ENCODE assay signal across 13 cellular contexts in the genomic region with DNA sequence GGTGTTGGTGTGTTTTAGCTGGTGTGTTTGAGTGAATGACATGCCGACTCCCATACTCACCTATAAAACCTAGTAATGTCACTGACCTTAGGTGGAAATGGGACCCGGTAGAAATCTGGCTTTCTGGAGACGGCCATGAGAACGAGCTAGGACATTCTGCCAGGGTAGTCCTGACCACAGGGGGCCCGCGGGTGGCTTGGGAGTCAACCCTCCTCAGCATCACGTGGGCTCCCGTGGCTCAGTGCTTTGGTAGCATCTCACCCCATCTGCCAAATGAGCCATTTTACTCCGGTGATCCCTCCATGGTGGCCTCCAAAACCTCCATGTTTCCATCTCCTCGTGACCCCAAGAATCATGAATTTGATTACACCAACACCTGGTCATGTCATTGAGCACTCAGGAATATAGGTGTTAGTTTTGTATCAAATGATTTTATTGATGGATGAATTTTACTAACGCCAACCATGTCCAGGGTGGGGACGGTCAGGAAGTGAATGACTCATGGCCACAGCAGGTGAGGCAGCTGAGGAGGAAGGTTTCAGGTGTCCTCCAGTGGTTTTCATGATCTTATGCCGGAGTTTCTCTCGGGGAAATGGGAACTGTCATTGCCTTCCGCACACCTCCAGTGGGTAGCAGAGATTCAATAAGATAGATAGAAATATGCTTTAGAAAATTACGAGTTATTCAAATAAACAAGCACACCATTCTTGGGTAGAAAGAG.
"Had no signal": no experiment of that assay in that cellular context is flagged by ENCODE, and none has a peak within 500 bp of the region (broad histone marks: within the 10 kb centered on the region; RNA-seq: fewer than 3 reads in every experiment).

No MANE protein-coding gene starts in this region.

- H3K27ac ChIP-seq: epithelial cell of prostate, esophagus muscularis mucosa, gastrocnemius medialis, heart right ventricle, stomach, thyroid gland had no signal

- H3K9me3 ChIP-seq: esophagus muscularis mucosa, gastrocnemius medialis, heart right ventricle, stomach, thyroid gland had no signal

- H3K4me3 ChIP-seq: esophagus muscularis mucosa, gastrocnemius medialis, heart right ventricle, stomach, thyroid gland had no signal

- H3K4me1 ChIP-seq: thyroid gland had no signal

- DNase-seq: effector memory CD8-positive, alpha-beta T cell; gastrocnemius medialis; heart right ventricle; mesendoderm; naive thymus-derived CD4-positive, alpha-beta T cell; nephron progenitor cell; small intestine; stimulated activated CD4-positive, alpha-beta T cell treated with anti-CD3 and anti-CD28 coated beads, Interleukin-12 subunit alpha, Interleukin-12 subunit beta, amount 100 ng/mL, for 4 hours; stimulated activated naive CD4-positive, alpha-beta T cell; thyroid gland had no signal

- ATAC-seq: effector memory CD8-positive, alpha-beta T cell; gastrocnemius medialis; heart right ventricle; naive thymus-derived CD4-positive, alpha-beta T cell had no signal

- H3K27me3 ChIP-seq: heart right ventricle, stomach, thyroid gland had no signal

- H3K36me3 ChIP-seq: esophagus muscularis mucosa, gastrocnemius medialis, stomach, thyroid gland had no signal
